19 cellular contexts compared by ENCODE assay signal in genomic region chr1:77966291-77966690, GRCh38. TPM values are rescaled to one million over a fixed set of nuclear protein-coding genes. Genes with fewer than 3 reads are reported as not detected.
A peak's percentile ranks its signal among the peaks of the same experiment; 100 is the strongest.
DNase-seq lines count a peak whose midpoint lies in the region; ATAC-seq, FAIRE-seq and TF ChIP-seq lines count a peak whose summit lies in the region.
"Had no signal": no experiment of that assay in that cellular context is flagged by ENCODE, and none has a peak within 500 bp of the region (broad histone marks: within the 10 kb centered on the region; RNA-seq: fewer than 3 reads in every experiment).

No MANE protein-coding gene starts in this region.

- no peaks in the 10 kb centered on the region for H3K27me3 ChIP-seq in K562 (ENCODE audit: control insufficient read depth in 2 of 2, insufficient read depth in 2 of 2, low read length in 2 of 2)
- H3K27me3 ChIP-seq: MG63 had no signal

- WGBS in K562 (ENCODE audit: insufficient coverage, low coverage, missing lambda C conversion rate), result 79% methylated on average over 3 of the region's 3 CpGs

- H3K36me3 ChIP-seq in KOPT-K1 (ENCODE audit: insufficient read depth, low read length), result peaks cover 100% of the 10 kb centered on the region
- peaks cover 100% of the 10 kb centered on the region for H3K36me3 ChIP-seq in K562 (ENCODE audit: control insufficient read depth, insufficient read depth, low read length)

- POLR2A ChIA-PET in K562 (lab: Yijun Ruan, JAX), result interaction anchor here (1.1 to 6.2 kb wide), 5 partner anchors 8 to 38 kb away, joined by 3 to 46 read pairs (median 5); partner anchors contain the start of genes DNAJB4 and FUBP1

- H3K4me1 ChIP-seq in K562 (replicated peaks in 1 of 2; ENCODE audit: control insufficient read depth in 2 of 2, insufficient read depth in 2 of 2, low read length in 2 of 2), result no peaks in the 10 kb centered on the region

- DNase-seq in activated T-cell treated with anti-CD3 and anti-CD28 coated beads, Interleukin-2, amount 50 U/mL, for 4 hours, result no peak
- no peak for DNase-seq in activated T-cell treated with anti-CD3 and anti-CD28 coated beads, Interleukin-2, amount 50 U/mL, for 1 hour
- no peak for DNase-seq in K562 (ENCODE audit: extremely low read depth in 1 of 4, low spot score in 3 of 4)
- DNase-seq in NCI-H1694 (lab: John Stamatoyannopoulos, UW), result no peak
- DNase-seq in cerebellar cortex (ENCODE audit: low spot score), result no peak
- DNase-seq in NCI-H1105 treated with DMSO at 0.1 percent for 48 hours (lab: John Stamatoyannopoulos, UW), result no peak
- DNase-seq: activated CD8-positive, alpha-beta memory T cell treated with anti-CD3 and anti-CD28 coated beads, Interleukin-2, amount 50 U/mL, for 48 hours; amygdala; CD4-positive, CD25-positive, alpha-beta regulatory T cell; kidney; mesenchymal stem cell; MG63; NCI-H1694 treated with DMSO at 0.1 percent for 48 hours; stimulated activated naive CD4-positive, alpha-beta T cell had no signal

- intact Hi-C loops in K562 (cut with micrococcal nuclease), result no loop called here

- no peaks in the 10 kb centered on the region for H3K9me3 ChIP-seq in KOPT-K1 (ENCODE audit: insufficient read depth, low read length, poor library complexity, severe bottlenecking)
- no peaks in the 10 kb centered on the region for H3K9me3 ChIP-seq in K562 (replicated peaks; ENCODE audit: control insufficient read depth, insufficient read depth, low read depth, low read length)
- H3K9me3 ChIP-seq: MG63 had no signal

- TF ChIP-seq POLR2A in K562 (conservative IDR thresholded peaks at IDR 0.05), result no peak

- no peak overlapping the region for H3K4me3 ChIP-seq in K562
- H3K4me3 ChIP-seq: MG63 had no signal

- TF ChIP-seq EP300 in K562 (IDR thresholded peaks at IDR 0.05; ENCODE audit: low read length), result no peak

- peaks cover 47% of the 10 kb centered on the region for H3K4me1 Mint-ChIP-seq in activated T-cell treated with anti-CD3 and anti-CD28 coated beads, Interleukin-2, amount 50 U/mL, for 4 hours (ENCODE audit: low read depth)
- peaks cover 68% of the 10 kb centered on the region for H3K4me1 Mint-ChIP-seq in stimulated activated naive CD8-positive, alpha-beta T cell treated with anti-CD3 and anti-CD28 coated beads, Interleukin-15, Interleukin-2, amounts not matched to agents 100 ng/mL and 50 ng/mL, for 24 hours (ENCODE audit: low read depth)

- no peak overlapping the region for H3K4me2 ChIP-seq in K562 (ENCODE audit: insufficient read depth, low read length)

- H4K20me1 ChIP-seq in K562 (replicated peaks; ENCODE audit: control insufficient read depth, insufficient read depth, low read length), result peaks cover under 1% of the 10 kb centered on the region; the same call in 1 of the 2 replicates

- peaks cover 86% of the 10 kb centered on the region for H3K79me2 ChIP-seq in K562 (ENCODE audit: control insufficient read depth, insufficient read depth, low read length)

- H2AFZ ChIP-seq in K562 (ENCODE audit: low read depth, low read length), result no peak overlapping the region

- H3K27me3 Mint-ChIP-seq in activated T-cell treated with anti-CD3 and anti-CD28 coated beads, Interleukin-2, amount 50 U/mL, for 4 hours (ENCODE audit: low read depth), result no peaks in the 10 kb centered on the region
- H3K27me3 Mint-ChIP-seq in stimulated activated naive CD8-positive, alpha-beta T cell treated with anti-CD3 and anti-CD28 coated beads, Interleukin-15, Interleukin-2, amounts not matched to agents 100 ng/mL and 50 ng/mL, for 24 hours, result no peaks in the 10 kb centered on the region
- H3K27me3 Mint-ChIP-seq: CD4-positive, CD25-positive, alpha-beta regulatory T cell had no signal

- ATAC-seq in activated T-cell treated with anti-CD3 and anti-CD28 coated beads, Interleukin-2, amount 50 U/mL, for 4 hours, result peak; percentile 55 to 70
- ATAC-seq in K562, result no peak

- CTCF ChIA-PET in K562 (lab: Yijun Ruan, JAX; ENCODE audit: low intra/inter-chr PET ratio), result no interaction called here

- no peak overlapping the region for H3K4me3 Mint-ChIP-seq in activated T-cell treated with anti-CD3 and anti-CD28 coated beads, Interleukin-2, amount 50 U/mL, for 4 hours
- no peak overlapping the region for H3K4me3 Mint-ChIP-seq in stimulated activated naive CD8-positive, alpha-beta T cell treated with anti-CD3 and anti-CD28 coated beads, Interleukin-15, Interleukin-2, amounts not matched to agents 100 ng/mL and 50 ng/mL, for 24 hours
- H3K4me3 Mint-ChIP-seq: neural crest cell had no signal

- H3K9ac ChIP-seq in K562 (ENCODE audit: insufficient read depth in 1 of 2, low read depth in 2 of 2, low read length in 2 of 2), result no peak overlapping the region

- TF ChIP-seq RAD21 in K562 (CRISPR knock-in tag; conservative IDR thresholded peaks at IDR 0.05 in 1 of 2, IDR thresholded peaks at IDR 0.05 in 1 of 2), result no peak

- in situ Hi-C loops in K562 (cut with MboI), result no loop called here

- H3K9me3 Mint-ChIP-seq in activated T-cell treated with anti-CD3 and anti-CD28 coated beads, Interleukin-2, amount 50 U/mL, for 4 hours, result no peaks in the 10 kb centered on the region
- no peaks in the 10 kb centered on the region for H3K9me3 Mint-ChIP-seq in stimulated activated naive CD8-positive, alpha-beta T cell treated with anti-CD3 and anti-CD28 coated beads, Interleukin-15, Interleukin-2, amounts not matched to agents 100 ng/mL and 50 ng/mL, for 24 hours
- H3K9me3 Mint-ChIP-seq: neural crest cell had no signal

- FAIRE-seq in K562 (lab: Jason Lieb, UNC), result no peak
- FAIRE-seq: kidney, urothelium cell line had no signal

- no peak for TF ChIP-seq CTCF in K562 (IDR thresholded peaks at IDR 0.05 in 2 of 3, conservative IDR thresholded peaks at IDR 0.05 in 1 of 3; ENCODE audit: insufficient read depth in 2 of 3, low read depth in 1 of 3, low read length in 3 of 3)

- H3K36me3 Mint-ChIP-seq in activated T-cell treated with anti-CD3 and anti-CD28 coated beads, Interleukin-2, amount 50 U/mL, for 4 hours (ENCODE audit: insufficient read depth), result peaks cover 67% of the 10 kb centered on the region
- peaks cover 89% of the 10 kb centered on the region for H3K36me3 Mint-ChIP-seq in stimulated activated naive CD8-positive, alpha-beta T cell treated with anti-CD3 and anti-CD28 coated beads, Interleukin-15, Interleukin-2, amounts not matched to agents 100 ng/mL and 50 ng/mL, for 24 hours (ENCODE audit: low read depth)

- peak overlapping the region; percentile 28 for H3K27ac ChIP-seq in KOPT-K1 (ENCODE audit: low read depth, low read length, poor library complexity, severe bottlenecking)
- no peak overlapping the region for H3K27ac ChIP-seq in K562 (ENCODE audit: extremely low read depth, low read depth, low read length)
- H3K27ac ChIP-seq: VCaP had no signal

- H3K9me1 ChIP-seq in K562 (ENCODE audit: control insufficient read depth, insufficient read depth, low read length), result no peaks in the 10 kb centered on the region

- BruUV-seq in K562 (replicated peaks; lab: Mats Ljungman, UMichigan), result TSS peak; percentile 0

- peak overlapping the region; percentile 79 for H3K27ac Mint-ChIP-seq in stimulated activated naive CD8-positive, alpha-beta T cell treated with anti-CD3 and anti-CD28 coated beads, Interleukin-15, Interleukin-2, amounts not matched to agents 100 ng/mL and 50 ng/mL, for 24 hours
- H3K27ac Mint-ChIP-seq: CD4-positive, CD25-positive, alpha-beta regulatory T cell had no signal

TF ChIP-seq in K562, 482 proteins besides CTCF, POLR2A, EP300 and RAD21 (continues in another document):
- no peak for TF ChIP-seq ZNF133 (CRISPR knock-in tag; IDR thresholded peaks at IDR 0.05)

RNA-seq across cellular contexts. Expression of gene FUBP1, which starts 12.6 kb away (rescaled TPM):
- 100 to 1,000 TPM; 262 to 285 (median 277) TPM for total RNA-seq in activated T-cell treated with anti-CD3 and anti-CD28 coated beads, Interleukin-2, amount 50 U/mL, for 4 hours
- total RNA-seq in K562 (2011; cell fraction: chromatin; rRNA removed; ENCODE audit: low replicate concordance), result 264 and 677 TPM in 2 replicates
- 127 and 179 TPM in 2 replicates for total RNA-seq in K562 (2011; cell fraction: nucleolus; rRNA removed)
- 251 and 332 TPM in 2 replicates for total RNA-seq in K562 (2011; cell fraction: nucleoplasm; rRNA removed)
- total RNA-seq in K562 (2014; rRNA removed) (182 and 192 TPM in 2 replicates), K562 (2014; rRNA removed; fragmentation: Illumina TruSeq; extraction: Trizol) (253 and 279 TPM in 2 replicates), K562 (2015; rRNA removed; fragmentation: Illumina TruSeq; extraction: Trizol) (234 and 254 TPM in 2 replicates), K562 (2021) (195 and 199 TPM in 2 replicates)
- polyA plus RNA-seq in K562 (2011; rRNA removed) (292 and 294 TPM in 2 replicates), K562 (2014; fragmentation: Illumina TruSeq; extraction: Trizol) (185 and 213 TPM in 2 replicates), K562 (2014; fragmentation: Nextera tagmentation; extraction: Ambion mirVana) (100 to 1,000 TPM; 104 to 170 TPM), K562 (2014; rRNA removed) (224 and 265 TPM in 2 replicates)
- polyA plus RNA-seq in K562 (2011; cell fraction: cytosol; rRNA removed), result 136 and 194 TPM in 2 replicates
- polyA plus RNA-seq in K562 (2011; cell fraction: nucleus; rRNA removed), result 763 and 1,195 TPM in 2 replicates
- 143 and 152 TPM in 2 replicates for polyA plus RNA-seq in K562 (2012)
- polyA minus RNA-seq in K562 (2011; rRNA and poly(A)+ RNA removed), result 304 and 320 TPM in 2 replicates
- 101 and 114 TPM in 2 replicates for polyA minus RNA-seq in K562 (2011; cell fraction: cytosol; rRNA and poly(A)+ RNA removed)
- 359 and 608 TPM in 2 replicates for polyA minus RNA-seq in K562 (2011; cell fraction: nucleus; rRNA and poly(A)+ RNA removed)

RNA-seq across cellular contexts. Expression of gene DNAJB4, which starts 38.4 kb away (rescaled TPM):
- 1 to 10 TPM; 5.4 to 6.6 (median 5.5) TPM for total RNA-seq in activated T-cell treated with anti-CD3 and anti-CD28 coated beads, Interleukin-2, amount 50 U/mL, for 4 hours
- total RNA-seq in K562 (2011; cell fraction: chromatin; rRNA removed; ENCODE audit: low replicate concordance), result 20.6 and 59.9 TPM in 2 replicates
- total RNA-seq in K562 (2011; cell fraction: nucleolus; rRNA removed), result 16.6 and 21.7 TPM in 2 replicates
- total RNA-seq in K562 (2011; cell fraction: nucleoplasm; rRNA removed), result 45.6 and 71.6 TPM in 2 replicates
- total RNA-seq in K562 (2014; rRNA removed), result 8.5 and 13.2 TPM in 2 replicates
- total RNA-seq in K562 (2014; rRNA removed; fragmentation: Illumina TruSeq; extraction: Trizol), result 22.5 and 33.2 TPM in 2 replicates
- total RNA-seq in K562 (2015; rRNA removed; fragmentation: Illumina TruSeq; extraction: Trizol), result 18.2 and 19.8 TPM in 2 replicates
- total RNA-seq in K562 (2021), result 17.8 and 20.5 TPM in 2 replicates
- polyA plus RNA-seq in K562 (2011; rRNA removed), result 15.2 and 23.5 TPM in 2 replicates
- polyA plus RNA-seq in K562 (2011; cell fraction: cytosol; rRNA removed), result 1.8 and 5.4 TPM in 2 replicates
- 6.4 and 7.9 TPM in 2 replicates for polyA plus RNA-seq in K562 (2011; cell fraction: nucleus; rRNA removed)
- 11.4 and 15.5 TPM in 2 replicates for polyA plus RNA-seq in K562 (2012)
- polyA plus RNA-seq in K562 (2014; fragmentation: Illumina TruSeq; extraction: Trizol), result 16.5 and 17.5 TPM in 2 replicates
- polyA plus RNA-seq in K562 (2014; fragmentation: Nextera tagmentation; extraction: Ambion mirVana), result 10 to 100 TPM; 18.3 to 27.7 TPM
- 15.3 and 20.7 TPM in 2 replicates for polyA plus RNA-seq in K562 (2014; rRNA removed)
- 32.3 and 45.6 TPM in 2 replicates for polyA minus RNA-seq in K562 (2011; rRNA and poly(A)+ RNA removed)
- 9.8 and 10.6 TPM in 2 replicates for polyA minus RNA-seq in K562 (2011; cell fraction: cytosol; rRNA and poly(A)+ RNA removed)
- polyA minus RNA-seq in K562 (2011; cell fraction: nucleus; rRNA and poly(A)+ RNA removed), result 19.0 and 37.7 TPM in 2 replicates
